ENCODE assay signal across 12 cellular contexts in the genomic region with DNA sequence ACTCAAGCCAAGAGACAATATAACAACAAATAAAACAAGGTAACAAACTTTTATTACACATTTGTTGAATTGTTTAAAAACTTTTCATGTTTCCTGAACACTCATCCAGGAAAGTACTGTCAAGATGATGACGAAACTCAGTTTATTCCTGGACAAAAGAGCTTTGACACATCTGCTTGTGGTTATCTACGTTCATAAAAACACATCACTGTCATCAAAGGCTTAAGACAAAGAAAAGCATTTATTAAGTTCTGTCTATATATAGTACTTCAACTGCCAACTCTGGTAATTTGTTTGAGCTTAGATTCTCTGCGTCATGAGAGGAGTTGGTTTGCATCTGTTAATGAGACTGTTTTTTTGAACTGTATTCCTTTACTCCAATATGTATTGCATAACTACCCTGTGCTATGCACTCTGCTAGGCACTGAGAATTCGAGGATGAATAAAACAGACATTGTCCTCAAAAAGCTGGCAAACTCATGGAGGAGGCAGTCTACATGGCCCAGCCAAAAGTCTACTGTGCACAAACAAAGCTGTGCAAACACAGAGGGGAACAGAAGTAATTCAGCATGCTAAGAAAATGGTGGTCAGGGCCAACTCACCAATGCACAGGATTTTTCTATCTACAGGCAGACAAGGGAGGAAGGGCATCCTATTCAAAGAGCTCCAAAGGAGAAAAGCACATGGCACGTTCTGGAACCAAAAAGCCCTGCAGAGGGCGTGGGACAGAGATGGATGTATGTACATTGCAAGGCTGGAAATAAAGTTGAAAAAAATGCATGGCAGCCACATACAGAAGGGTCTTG. TPM values are rescaled to one million over a fixed set of nuclear protein-coding genes. Genes with fewer than 3 reads are reported as not detected.
DNase-seq lines count a peak whose midpoint lies in the region; ATAC-seq and TF ChIP-seq lines count a peak whose summit lies in the region.
"Had no signal": no experiment of that assay in that cellular context is flagged by ENCODE, and none has a peak within 500 bp of the region (broad histone marks: within the 10 kb centered on the region; RNA-seq: fewer than 3 reads in every experiment).

No MANE protein-coding gene starts in this region.

- in situ Hi-C loops in brain microvascular endothelial cell (cut with HindIII; ENCODE audit: low pct_ligation_motif_present, low sequenced_read_pairs) = no loop called here

- no peaks in the 10 kb centered on the region for H3K36me3 Mint-ChIP-seq in naive thymus-derived CD4-positive, alpha-beta T cell

- no peaks in the 10 kb centered on the region for H4K20me1 ChIP-seq in Loucy (ENCODE audit: insufficient read depth, low read length, poor library complexity, severe bottlenecking)

- no peak overlapping the region for H3K4me3 Mint-ChIP-seq in naive thymus-derived CD4-positive, alpha-beta T cell
- H3K4me3 Mint-ChIP-seq: dendritic cell treated with granulocyte-macrophage colony-stimulating factor and Interleukin-4, amounts not matched to agents 40 ng/mL and 50 ng/mL, for 4 days had no signal

- no peaks in the 10 kb centered on the region for H3K9me2 ChIP-seq in Loucy (replicated peaks; ENCODE audit: low read depth, low read length)

- H3K4me3 ChIP-seq in BJ (ENCODE audit: low read depth, low read length) (no peak overlapping the region), Loucy (ENCODE audit: low read length, poor library complexity, severe bottlenecking) (no peak overlapping the region), brain microvascular endothelial cell (ENCODE audit: low read depth, low read length) (no peak overlapping the region), sigmoid colon (no peak overlapping the region), testis (no peak overlapping the region)
- no peak overlapping the region for H3K4me3 ChIP-seq in naive thymus-derived CD4-positive, alpha-beta T cell (ENCODE audit: low read length)

- POLR2A ChIA-PET in BJ (lab: Charles Lee) = interaction anchor here (0.5 kb wide), 1 partner anchor 380 kb away, joined by 5 read pairs; no protein-coding TSS in a partner anchor
- POLR2A ChIA-PET in naive thymus-derived CD4-positive, alpha-beta T cell (lab: Charles Lee) = no interaction called here

- H2AFZ ChIP-seq in Loucy (ENCODE audit: low read length) = peak overlapping the region; percentile 23; the same call in 1 of the 2 replicates

- H3K36me3 ChIP-seq in BJ (ENCODE audit: control insufficient read depth, insufficient read depth, low read length) (no peaks in the 10 kb centered on the region), Loucy (ENCODE audit: insufficient read depth, low read length) (no peaks in the 10 kb centered on the region), brain microvascular endothelial cell (replicated peaks) (no peaks in the 10 kb centered on the region), sigmoid colon (no peaks in the 10 kb centered on the region), testis (ENCODE audit: low read depth, missing control alignments) (no peaks in the 10 kb centered on the region)
- H3K36me3 ChIP-seq in naive thymus-derived CD4-positive, alpha-beta T cell (ENCODE audit: control insufficient read depth in 2 of 3, insufficient read depth in 3 of 3, low read length in 3 of 3) = no peaks in the 10 kb centered on the region

- CTCF ChIA-PET in BJ (lab: Yijun Ruan, JAX) = interaction anchor here (1.4 kb wide), 1 partner anchor 16 kb away, joined by 8 read pairs; no protein-coding TSS in a partner anchor
- CTCF ChIA-PET in naive thymus-derived CD4-positive, alpha-beta T cell (lab: Charles Lee) = interaction anchor here (0.7 to 1.1 kb wide), 2 partner anchors 16 to 1359 kb away, joined by 3 to 4 read pairs; no protein-coding TSS in a partner anchor

- no peak for TF ChIP-seq EP300 in sigmoid colon (IDR thresholded peaks at IDR 0.05)

- H3K9me3 ChIP-seq in Loucy (ENCODE audit: insufficient read depth, low read depth, low read length) (no peaks in the 10 kb centered on the region), sigmoid colon (no peaks in the 10 kb centered on the region), testis (no peaks in the 10 kb centered on the region)
- H3K9me3 ChIP-seq in naive thymus-derived CD4-positive, alpha-beta T cell (ENCODE audit: control insufficient read depth in 2 of 3, low read length in 3 of 3) = no peaks in the 10 kb centered on the region

- no peaks in the 10 kb centered on the region for H3K79me2 ChIP-seq in Loucy (ENCODE audit: insufficient read depth, low read length)

- 19 to 44% methylated on average over 6 of the region's 6 CpGs for WGBS in sigmoid colon, 2 donors
- WGBS in testis, 2 donors = 72 to 82% methylated on average over 6 of the region's 6 CpGs

- no peaks in the 10 kb centered on the region for H3K4me1 Mint-ChIP-seq in naive thymus-derived CD4-positive, alpha-beta T cell

- peak overlapping the region; percentile 84 for H3K27ac ChIP-seq in brain microvascular endothelial cell
- H3K27ac ChIP-seq in sigmoid colon = peak overlapping the region in 2 of 4 donors; percentile 1 to 54
- no peak overlapping the region for H3K27ac ChIP-seq in testis
- H3K27ac ChIP-seq in naive thymus-derived CD4-positive, alpha-beta T cell (ENCODE audit: low read depth, low read length) = no peak overlapping the region

- TF ChIP-seq POLR2A in sigmoid colon (IDR thresholded peaks at IDR 0.05) (no peak), testis (IDR thresholded peaks at IDR 0.05) (no peak)

- H3K9ac ChIP-seq in Loucy (ENCODE audit: low read depth, low read length, poor library complexity, severe bottlenecking) = no peak overlapping the region

- peaks cover 0 to 3% (median 0%) of the 10 kb centered on the region in 11 donors for H3K9me3 Mint-ChIP-seq in naive thymus-derived CD4-positive, alpha-beta T cell
- H3K9me3 Mint-ChIP-seq: dendritic cell treated with granulocyte-macrophage colony-stimulating factor and Interleukin-4, amounts not matched to agents 40 ng/mL and 50 ng/mL, for 4 days had no signal

- H3K27me3 ChIP-seq in BJ (ENCODE audit: control insufficient read depth, insufficient read depth, low read length) = no peaks in the 10 kb centered on the region; the same call in 1 of the 2 replicates
- H3K27me3 ChIP-seq in Loucy (ENCODE audit: insufficient read depth, low read length, poor library complexity, severe bottlenecking) = no peaks in the 10 kb centered on the region
- no peaks in the 10 kb centered on the region for H3K27me3 ChIP-seq in brain microvascular endothelial cell (replicated peaks)
- no peaks in the 10 kb centered on the region for H3K27me3 ChIP-seq in sigmoid colon
- H3K27me3 ChIP-seq in testis = no peaks in the 10 kb centered on the region
- peaks cover 0 to 3% of the 10 kb centered on the region in 2 donors for H3K27me3 ChIP-seq in naive thymus-derived CD4-positive, alpha-beta T cell (ENCODE audit: control insufficient read depth in 2 of 2, insufficient read depth in 2 of 2, low read length in 2 of 2)

- H3K4me1 ChIP-seq in Loucy (ENCODE audit: insufficient read depth, low read length, poor library complexity, severe bottlenecking) (peaks cover 11% of the 10 kb centered on the region), sigmoid colon (peaks cover 0 to 28% (median 15%) of the 10 kb centered on the region in 4 donors), testis (no peaks in the 10 kb centered on the region)
- no peaks in the 10 kb centered on the region for H3K4me1 ChIP-seq in naive thymus-derived CD4-positive, alpha-beta T cell (ENCODE audit: control insufficient read depth in 2 of 2, insufficient read depth in 2 of 2, low read length in 2 of 2)

- no peak overlapping the region for H3K27ac Mint-ChIP-seq in naive thymus-derived CD4-positive, alpha-beta T cell
- H3K27ac Mint-ChIP-seq: dendritic cell treated with granulocyte-macrophage colony-stimulating factor and Interleukin-4, amounts not matched to agents 40 ng/mL and 50 ng/mL, for 4 days had no signal

- intact Hi-C loops in left colon (cut with DNase I, micrococcal nuclease) (no loop called here), sigmoid colon (cut with DNase I) (no loop called here), testis (cut with DNase I; ENCODE audit: low total_unique reads) (no loop called here)
- intact Hi-C loops in naive thymus-derived CD4-positive, alpha-beta T cell (cut with micrococcal nuclease) = no loop called here

- no peak for TF ChIP-seq CTCF in BJ (IDR thresholded peaks at IDR 0.05; ENCODE audit: insufficient read depth, low read depth, low read length)
- peak; percentile 42 for TF ChIP-seq CTCF in Loucy (conservative IDR thresholded peaks at IDR 0.05; ENCODE audit: low read length)
- TF ChIP-seq CTCF in brain microvascular endothelial cell (IDR thresholded peaks at IDR 0.05; ENCODE audit: low read depth, low read length, missing control alignments) = peak; percentile 32
- no peak for TF ChIP-seq CTCF in sigmoid colon (IDR thresholded peaks at IDR 0.05)
- TF ChIP-seq CTCF in testis (IDR thresholded peaks at IDR 0.05) = no peak

- no peak overlapping the region for H3K4me2 ChIP-seq in Loucy (ENCODE audit: low read depth, low read length, poor library complexity, severe bottlenecking)

- DNase-seq in BJ (ENCODE audit: low read depth) (peak; percentile 98), brain microvascular endothelial cell (peak; percentile 72), left colon (no peak), sigmoid colon (no peak), testis (no peak)
- DNase-seq in naive thymus-derived CD4-positive, alpha-beta T cell = no peak
- DNase-seq: T-helper 9 cell had no signal

- no peaks in the 10 kb centered on the region for H3F3A ChIP-seq in Loucy (ENCODE audit: low read depth)

- H3K27me3 Mint-ChIP-seq in naive thymus-derived CD4-positive, alpha-beta T cell = peaks cover 0 to 19% (median 0%) of the 10 kb centered on the region in 5 donors
- H3K27me3 Mint-ChIP-seq: dendritic cell treated with granulocyte-macrophage colony-stimulating factor and Interleukin-4, amounts not matched to agents 40 ng/mL and 50 ng/mL, for 4 days had no signal

- ATAC-seq in left colon (peak; percentile 64), GM18861 (IDR thresholded peaks at IDR 0.05; ENCODE audit: unreplicated experiment) (no peak)
- ATAC-seq in naive thymus-derived CD4-positive, alpha-beta T cell = no peak

RNA-seq across cellular contexts. Expression of a gene that starts 21.5 kb away (rescaled TPM):
- polyA plus RNA-seq in BJ (2011; rRNA removed) (6.4 and 10.5 TPM in 2 replicates), sigmoid colon (10 to 100 TPM; 12.2 to 24.3 (median 16.2) TPM), testis (ENCODE audit: insufficient read depth, low read depth, low replicate concordance) (10.7 TPM)
- polyA minus RNA-seq in BJ (2011; rRNA and poly(A)+ RNA removed) = 12.8 and 13.2 TPM in 2 replicates
- total RNA-seq in left colon (100 to 1,000 TPM in 1 of 2 donors, 10 to 100 TPM in 1; 79.7 to 109 TPM), sigmoid colon (10 to 100 TPM in 2 of 4 donors, 1 to 10 TPM in 2; 8.6 to 19.9 (median 10.8) TPM), testis (10 to 100 TPM; 19.1 to 27.4 TPM)
- 10 to 100 TPM in 1 of 5 experiments, 1 to 10 TPM in 2, under 1 TPM in 2; 0.36 to 12.9 (median 1.4) TPM for total RNA-seq in naive thymus-derived CD4-positive, alpha-beta T cell
- polyA plus RNA-seq in naive thymus-derived CD4-positive, alpha-beta T cell = not detected
- total RNA-seq: G401 had no signal

RNA-seq across cellular contexts. Expression of a gene that starts 54.4 kb away (rescaled TPM):
- polyA plus RNA-seq in BJ (2011; rRNA removed) (not detected in 2 replicates), sigmoid colon (not detected), testis (ENCODE audit: insufficient read depth, low read depth, low replicate concordance) (1.8 TPM)
- polyA minus RNA-seq in BJ (2011; rRNA and poly(A)+ RNA removed) = not detected in 2 replicates
- total RNA-seq in left colon (not detected), sigmoid colon (not detected), testis (1 to 10 TPM; 2.5 to 4.3 TPM)
- not detected for total RNA-seq in naive thymus-derived CD4-positive, alpha-beta T cell
- not detected for polyA plus RNA-seq in naive thymus-derived CD4-positive, alpha-beta T cell
- total RNA-seq: G401, urinary bladder had no signal
- polyA plus RNA-seq: urinary bladder had no signal

Comparison
In these comparisons a context has a peak if more than half of its experiments do, and no peak if none do; other contexts are left out.
1. DNase-seq: peak in BJ (single experiment) and brain microvascular endothelial cell (single experiment); none in left colon (0 of 2), sigmoid colon (single experiment), testis (single experiment) and naive thymus-derived CD4-positive, alpha-beta T cell (0 of 9).
2. CTCF ChIP-seq: peak in Loucy (single experiment) and brain microvascular endothelial cell (single experiment); none in BJ (single experiment), sigmoid colon (0 of 4) and testis (0 of 3).